Comparison of ENCODE assay signal across 1 cellular context in genomic region chr6:106549521-106549920, GRCh38.
TF ChIP-seq lines count a peak whose summit lies in the region.

No MANE protein-coding gene starts in this region.

TF ChIP-seq in IMR-90, 13 proteins besides CTCF, POLR2A, EP300 and RAD21 (continued from another document):
- no peak for TF ChIP-seq ELK1 (IDR thresholded peaks at IDR 0.05; ENCODE audit: borderline replicate concordance, low read depth, low read length)
- no peak for TF ChIP-seq MAZ (IDR thresholded peaks at IDR 0.05; ENCODE audit: borderline replicate concordance, low read depth, low read length)
- no peak for TF ChIP-seq BHLHE40 (IDR thresholded peaks at IDR 0.05; ENCODE audit: low read depth, low read length)
- no peak for TF ChIP-seq FOS (IDR thresholded peaks at IDR 0.05; ENCODE audit: low read depth, low read length)
